Comparison of ENCODE assay signal across 16 cellular contexts in the genomic region with DNA sequence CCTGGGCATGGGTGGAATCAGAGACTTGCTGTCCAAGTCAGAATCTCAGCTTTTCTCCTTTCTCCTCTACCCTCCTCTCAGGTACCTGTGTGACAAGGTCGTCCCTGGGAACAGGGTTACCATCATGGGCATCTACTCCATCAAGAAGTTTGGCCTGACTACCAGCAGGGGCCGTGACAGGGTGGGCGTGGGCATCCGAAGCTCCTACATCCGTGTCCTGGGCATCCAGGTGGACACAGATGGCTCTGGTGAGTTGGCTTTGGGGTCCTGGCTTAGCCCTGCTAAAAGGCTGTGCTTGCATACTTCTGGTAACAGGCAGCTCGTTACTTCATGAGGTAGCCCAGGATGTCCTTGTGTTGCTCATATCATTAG. TPM values are rescaled to one million over a fixed set of nuclear protein-coding genes. Genes with fewer than 3 reads are reported as not detected.
DNase-seq lines count a peak whose midpoint lies in the region; ATAC-seq, FAIRE-seq and TF ChIP-seq lines count a peak whose summit lies in the region.
"Had no signal": no experiment of that assay in that cellular context is flagged by ENCODE, and none has a peak within 500 bp of the region (broad histone marks: within the 10 kb centered on the region; RNA-seq: fewer than 3 reads in every experiment).

No MANE protein-coding gene starts in this region.

- H3F3A ChIP-seq in OCI-LY1 (ENCODE audit: insufficient read depth, low read length) (peaks cover 6% of the 10 kb centered on the region; the same call in 1 of the 2 replicates), GM23248 (ENCODE audit: insufficient read depth) (no peaks in the 10 kb centered on the region)

- ATAC-seq in right lobe of liver (no peak), HepG2 (no peak), memory B cell (ENCODE audit: low read depth) (no peak), HG03196 (IDR thresholded peaks at IDR 0.05; ENCODE audit: unreplicated experiment) (no peak)

- no peaks in the 10 kb centered on the region for H4K20me1 ChIP-seq in HepG2 (ENCODE audit: insufficient read depth, low read length)
- H4K20me1 ChIP-seq in OCI-LY1 (ENCODE audit: insufficient read depth, low read length), result no peaks in the 10 kb centered on the region
- H4K20me1 ChIP-seq in GM23248 (ENCODE audit: insufficient read depth), result no peaks in the 10 kb centered on the region

- H3K9ac ChIP-seq in HepG2 (ENCODE audit: insufficient read depth, low read depth, low read length) (no peak overlapping the region), OCI-LY1 (ENCODE audit: low read length) (peak overlapping the region; percentile 56; the same call in 1 of the 2 replicates), GM23248 (no peak overlapping the region)

- peak overlapping the region; percentile 85 for H3K4me3 Mint-ChIP-seq in memory B cell

- H3K4me2 ChIP-seq in HepG2 (ENCODE audit: low read depth, low read length) (no peak overlapping the region), OCI-LY1 (ENCODE audit: low read length) (peak overlapping the region; percentile 50), GM23248 (ENCODE audit: unreplicated experiment) (no peak overlapping the region)

- POLR2A ChIA-PET in HepG2 (lab: Yijun Ruan, JAX), result no interaction called here

- no peaks in the 10 kb centered on the region for H3K9me3 ChIP-seq in right lobe of liver
- no peaks in the 10 kb centered on the region for H3K9me3 ChIP-seq in HepG2 (ENCODE audit: low read length)
- no peaks in the 10 kb centered on the region for H3K9me3 ChIP-seq in OCI-LY1 (ENCODE audit: low read length)
- no peaks in the 10 kb centered on the region for H3K9me3 ChIP-seq in GM23248 (ENCODE audit: low read depth)
- H3K9me3 ChIP-seq: esophagus muscularis mucosa, psoas muscle had no signal

- H3K27me3 Mint-ChIP-seq in memory B cell, result no peaks in the 10 kb centered on the region

- TF ChIP-seq EP300 in HepG2 (IDR thresholded peaks at IDR 0.05; ENCODE audit: low read depth in 2 of 2, low read length in 2 of 2) (no peak), HepG2 (CRISPR knock-in tag; IDR thresholded peaks at IDR 0.05; ENCODE audit: borderline replicate concordance) (no peak)

- no peaks in the 10 kb centered on the region for H3K27me3 ChIP-seq in right lobe of liver
- no peaks in the 10 kb centered on the region for H3K27me3 ChIP-seq in HepG2 (ENCODE audit: control insufficient read depth in 1 of 2, insufficient read depth in 2 of 2, low read length in 2 of 2)
- H3K27me3 ChIP-seq in OCI-LY1 (ENCODE audit: insufficient read depth, low read length), result no peaks in the 10 kb centered on the region
- H3K27me3 ChIP-seq in GM23248 (replicated peaks; ENCODE audit: insufficient read depth), result no peaks in the 10 kb centered on the region
- H3K27me3 ChIP-seq: esophagus muscularis mucosa had no signal

- H3K4me3 ChIP-seq in right lobe of liver (no peak overlapping the region), HepG2 (replicated peaks in 1 of 3; ENCODE audit: insufficient read depth in 1 of 3, low read depth in 2 of 3, low read length in 3 of 3) (no peak overlapping the region), OCI-LY1 (ENCODE audit: low read depth, low read length, poor library complexity, severe bottlenecking) (peak overlapping the region; percentile 24), GM23248 (no peak overlapping the region)
- H3K4me3 ChIP-seq: esophagus muscularis mucosa, psoas muscle had no signal

- in situ Hi-C loops in HepG2 (cut with HindIII; ENCODE audit: extremely low pct_ligation_motif_present, low pct_unique_long_range_greater_than_20kb) (no loop called here), GM23248 (cut with MboI) (no loop called here)

- peaks cover 39% of the 10 kb centered on the region for H3K4me1 Mint-ChIP-seq in memory B cell

- no peaks in the 10 kb centered on the region for H3K9me3 Mint-ChIP-seq in memory B cell

- H3K36me3 ChIP-seq in right lobe of liver (peaks cover 0 to 10% (median 3%) of the 10 kb centered on the region in 4 donors), HepG2 (replicated peaks in 1 of 2; ENCODE audit: control insufficient read depth in 1 of 2, insufficient read depth in 2 of 2, low read length in 2 of 2) (peaks cover 18 to 82% of the 10 kb centered on the region in 2 experiments), OCI-LY1 (ENCODE audit: insufficient read depth, low read length) (peaks cover 94% of the 10 kb centered on the region), GM23248 (ENCODE audit: low read depth) (no peaks in the 10 kb centered on the region)

- H3K9me2 ChIP-seq in OCI-LY1 (ENCODE audit: low read depth, low read length) (no peaks in the 10 kb centered on the region), GM23248 (ENCODE audit: insufficient read depth) (no peaks in the 10 kb centered on the region)

- H2AFZ ChIP-seq in HepG2 (ENCODE audit: low read length), result no peak overlapping the region
- H2AFZ ChIP-seq in OCI-LY1 (ENCODE audit: low read length), result no peak overlapping the region
- H2AFZ ChIP-seq in GM23248, result no peak overlapping the region

- CTCF ChIA-PET in HepG2 (lab: Yijun Ruan, JAX; ENCODE audit: low intra/inter-chr PET ratio, low total read pairs), result interaction anchor here (0.8 kb wide), 1 partner anchor 60 kb away, joined by 3 read pairs; no protein-coding TSS in a partner anchor

- H3K4me1 ChIP-seq in right lobe of liver (no peaks in the 10 kb centered on the region), HepG2 (ENCODE audit: insufficient read depth, low read length) (peaks cover 23% of the 10 kb centered on the region), OCI-LY1 (ENCODE audit: insufficient read depth, low read length, severe bottlenecking) (peaks cover 27% of the 10 kb centered on the region), GM23248 (ENCODE audit: insufficient read depth) (no peaks in the 10 kb centered on the region)
- H3K4me1 ChIP-seq: esophagus muscularis mucosa, psoas muscle had no signal

- peak overlapping the region; percentile 97 for H3K27ac Mint-ChIP-seq in memory B cell

- H3K27ac ChIP-seq in right lobe of liver (peak overlapping the region in 2 of 3 donors; percentile 33 to 43), HepG2 (ENCODE audit: extremely low read length, insufficient read depth, low read length) (no peak overlapping the region), OCI-LY1 (ENCODE audit: low read depth, low read length, poor library complexity, severe bottlenecking) (peak overlapping the region; percentile 95), GM23248 (no peak overlapping the region)
- H3K27ac ChIP-seq: psoas muscle had no signal

- no peak for TF ChIP-seq RAD21 in HepG2 (CRISPR knock-in tag; IDR thresholded peaks at IDR 0.05)

- DNase-seq in right lobe of liver, result no peak
- no peak for DNase-seq in HepG2 (ENCODE audit: low spot score)
- no peak for DNase-seq in memory B cell (ENCODE audit: low spot score in 2 of 2)
- no peak for DNase-seq in GM23248
- DNase-seq in NCI-H345 (lab: John Stamatoyannopoulos, UW), result no peak
- DNase-seq in OCI-M1 (lab: John Stamatoyannopoulos, UW), result no peak
- DNase-seq: COR-L47; cortex of kidney; H7; NCI-H146; psoas muscle; stimulated activated CD4-positive, alpha-beta T cell treated with anti-CD3 and anti-CD28 coated beads, Interleukin-15, amount 100 ng/mL, for 24 hours had no signal

- TF ChIP-seq POLR2A in right lobe of liver (IDR thresholded peaks at IDR 0.05) (no peak), HepG2 (IDR thresholded peaks at IDR 0.05; ENCODE audit: insufficient read depth in 1 of 2, low read depth in 2 of 2, low read length in 2 of 2) (no peak)

- H3K36me3 Mint-ChIP-seq in memory B cell, result peaks cover 32% of the 10 kb centered on the region

- no peak for TF ChIP-seq CTCF in right lobe of liver (IDR thresholded peaks at IDR 0.05)
- no peak for TF ChIP-seq CTCF in HepG2 (CRISPR knock-in tag; IDR thresholded peaks at IDR 0.05)
- no peak for TF ChIP-seq CTCF in OCI-LY1 (IDR thresholded peaks at IDR 0.05; ENCODE audit: low read length)

- 55% methylated on average over 1 of the region's 6 CpGs for WGBS in right lobe of liver (ENCODE audit: insufficient coverage, low coverage, low lambda C conversion rate, missing lambda C conversion rate)
- WGBS in HepG2 (ENCODE audit: low lambda C conversion rate), result 100% methylated on average over 4 of the region's 6 CpGs
- 94 to 96% methylated on average over 6 of the region's 6 CpGs for WGBS in GM23248 (ENCODE audit: low coverage in 1 of 2, low lambda C conversion rate in 2 of 2, missing lambda C conversion rate in 2 of 2), 2 experiments

- FAIRE-seq in HepG2 (lab: Jason Lieb, UNC), result no peak
- FAIRE-seq: astrocyte had no signal

- intact Hi-C loops in right lobe of liver (cut with DNase I), result loop anchor here in 1 of 2 donors (10.0 kb wide), 1 partner anchor 56 kb away; no protein-coding TSS in a partner anchor
- intact Hi-C loops in HepG2 (cut with micrococcal nuclease; ENCODE audit: unreplicated experiment), result loop anchor here (5.0 kb wide), 1 partner anchor 58 kb away; no protein-coding TSS in a partner anchor

- H3K79me2 ChIP-seq in HepG2 (ENCODE audit: insufficient read depth, low read length), result no peaks in the 10 kb centered on the region
- no peaks in the 10 kb centered on the region for H3K79me2 ChIP-seq in OCI-LY1 (ENCODE audit: insufficient read depth, low read length)
- H3K79me2 ChIP-seq in GM23248 (ENCODE audit: insufficient read depth), result no peaks in the 10 kb centered on the region

- no TSS peak for BruUV-seq in HepG2 (replicated peaks; lab: Mats Ljungman, UMichigan)

RNA-seq across cellular contexts. Expression of gene MCM5, which starts 10.7 kb away (rescaled TPM):
- total RNA-seq in right lobe of liver (10 to 100 TPM in 4 of 6 experiments, 1 to 10 TPM in 2; 6.7 to 35.9 (median 13.4) TPM), HepG2 (2016; rRNA removed; fragmentation: Illumina TruSeq; extraction: Trizol) (87.1 and 93.5 TPM in 2 replicates)
- total RNA-seq in HepG2 (2016; cell fraction: cytosol; rRNA removed; fragmentation: Illumina TruSeq; extraction: Trizol; ENCODE audit: low read depth), result 36.4 and 41.9 TPM in 2 replicates
- 66.7 and 92.9 TPM in 2 replicates for total RNA-seq in HepG2 (2016; cell fraction: insoluble cytoplasmic fraction; rRNA removed; fragmentation: Illumina TruSeq; extraction: Trizol)
- 53.5 and 61.3 TPM in 2 replicates for total RNA-seq in HepG2 (2016; cell fraction: membrane; rRNA removed; fragmentation: Illumina TruSeq; extraction: Trizol)
- 65.1 and 73.9 TPM in 2 replicates for total RNA-seq in HepG2 (2016; cell fraction: nucleus; rRNA removed; fragmentation: Illumina TruSeq; extraction: Trizol)
- polyA plus RNA-seq in HepG2 (2011; rRNA removed) (35.0 and 40.2 TPM in 2 replicates), GM23248 (2016; fragmentation: Nextera tagmentation; extraction: Ambion mirVana) (48.4 and 51.5 TPM in 2 replicates)
- 19.1 and 35.5 TPM in 2 replicates for polyA plus RNA-seq in HepG2 (2011; cell fraction: cytosol; rRNA removed)
- 35.1 and 61.3 TPM in 2 replicates for polyA plus RNA-seq in HepG2 (2011; cell fraction: nucleus; rRNA removed)
- polyA plus RNA-seq in HepG2 (2012), result 24.2 and 36.5 TPM in 2 replicates
- polyA plus RNA-seq in HepG2 (2016; cell fraction: cytosol; fragmentation: Illumina TruSeq; extraction: Trizol; ENCODE audit: low read depth), result 11.7 and 13.9 TPM in 2 replicates
- polyA plus RNA-seq in HepG2 (2016; cell fraction: insoluble cytoplasmic fraction; fragmentation: Illumina TruSeq; extraction: Trizol; ENCODE audit: low read depth), result 62.2 and 92.9 TPM in 2 replicates
- polyA plus RNA-seq in HepG2 (2016; cell fraction: membrane; fragmentation: Illumina TruSeq; extraction: Trizol; ENCODE audit: low read depth), result 18.4 and 22.6 TPM in 2 replicates
- polyA plus RNA-seq in HepG2 (2016; cell fraction: nucleus; fragmentation: Illumina TruSeq; extraction: Trizol; ENCODE audit: insufficient read depth, low read depth), result 116 and 125 TPM in 2 replicates
- 190 and 207 TPM in 2 replicates for polyA minus RNA-seq in HepG2 (2011; rRNA and poly(A)+ RNA removed; ENCODE audit: low replicate concordance)
- 29.2 and 59.2 TPM in 2 replicates for polyA minus RNA-seq in HepG2 (2011; cell fraction: cytosol; rRNA and poly(A)+ RNA removed)
- polyA minus RNA-seq in HepG2 (2011; cell fraction: nucleus; rRNA and poly(A)+ RNA removed), result 25.5 and 42.9 TPM in 2 replicates
- 34.4 and 37.2 TPM in 2 replicates for total RNA-seq in GM23248 (2014; rRNA removed; shearing (Covaris generic))

RNA-seq across cellular contexts. Expression of gene HMOX1, which starts 29.8 kb away (rescaled TPM):
- total RNA-seq in right lobe of liver (100 to 1,000 TPM in 1 of 6 experiments, 10 to 100 TPM in 5; 15.7 to 255 (median 47.2) TPM), HepG2 (2016; rRNA removed; fragmentation: Illumina TruSeq; extraction: Trizol) (53.6 and 54.1 TPM in 2 replicates)
- 12.4 and 15.7 TPM in 2 replicates for total RNA-seq in HepG2 (2016; cell fraction: cytosol; rRNA removed; fragmentation: Illumina TruSeq; extraction: Trizol; ENCODE audit: low read depth)
- 43.9 and 54.4 TPM in 2 replicates for total RNA-seq in HepG2 (2016; cell fraction: insoluble cytoplasmic fraction; rRNA removed; fragmentation: Illumina TruSeq; extraction: Trizol)
- total RNA-seq in HepG2 (2016; cell fraction: membrane; rRNA removed; fragmentation: Illumina TruSeq; extraction: Trizol), result 23.2 and 25.0 TPM in 2 replicates
- total RNA-seq in HepG2 (2016; cell fraction: nucleus; rRNA removed; fragmentation: Illumina TruSeq; extraction: Trizol), result 22.0 and 26.2 TPM in 2 replicates
- polyA plus RNA-seq in HepG2 (2011; rRNA removed) (60.5 and 67.4 TPM in 2 replicates), GM23248 (2016; fragmentation: Nextera tagmentation; extraction: Ambion mirVana) (44.3 and 46.6 TPM in 2 replicates)
- polyA plus RNA-seq in HepG2 (2011; cell fraction: cytosol; rRNA removed), result 42.4 and 72.7 TPM in 2 replicates
- polyA plus RNA-seq in HepG2 (2011; cell fraction: nucleus; rRNA removed), result 28.4 and 28.9 TPM in 2 replicates
- polyA plus RNA-seq in HepG2 (2012), result 27.8 and 42.7 TPM in 2 replicates
- polyA plus RNA-seq in HepG2 (2016; cell fraction: cytosol; fragmentation: Illumina TruSeq; extraction: Trizol; ENCODE audit: low read depth), result 12.3 and 13.2 TPM in 2 replicates
- 58.0 and 69.8 TPM in 2 replicates for polyA plus RNA-seq in HepG2 (2016; cell fraction: insoluble cytoplasmic fraction; fragmentation: Illumina TruSeq; extraction: Trizol; ENCODE audit: low read depth)
- polyA plus RNA-seq in HepG2 (2016; cell fraction: membrane; fragmentation: Illumina TruSeq; extraction: Trizol; ENCODE audit: low read depth), result 18.6 and 20.3 TPM in 2 replicates
- 47.4 and 49.7 TPM in 2 replicates for polyA plus RNA-seq in HepG2 (2016; cell fraction: nucleus; fragmentation: Illumina TruSeq; extraction: Trizol; ENCODE audit: insufficient read depth, low read depth)
- 12.4 and 47.0 TPM in 2 replicates for polyA minus RNA-seq in HepG2 (2011; rRNA and poly(A)+ RNA removed; ENCODE audit: low replicate concordance)
- 23.6 and 31.0 TPM in 2 replicates for polyA minus RNA-seq in HepG2 (2011; cell fraction: cytosol; rRNA and poly(A)+ RNA removed)
- 8.1 and 10.9 TPM in 2 replicates for polyA minus RNA-seq in HepG2 (2011; cell fraction: nucleus; rRNA and poly(A)+ RNA removed)
- 71.6 and 82.9 TPM in 2 replicates for total RNA-seq in GM23248 (2014; rRNA removed; shearing (Covaris generic))

Comparison
In these comparisons a context has a peak if more than half of its experiments do, and no peak if none do; other contexts are left out.
1. H3K27ac ChIP-seq: peak in right lobe of liver (2 of 3) and OCI-LY1 (single experiment); none in HepG2 (single experiment) and GM23248 (single experiment).